Comparison of ENCODE assay signal across 24 cellular contexts in the genomic region with DNA sequence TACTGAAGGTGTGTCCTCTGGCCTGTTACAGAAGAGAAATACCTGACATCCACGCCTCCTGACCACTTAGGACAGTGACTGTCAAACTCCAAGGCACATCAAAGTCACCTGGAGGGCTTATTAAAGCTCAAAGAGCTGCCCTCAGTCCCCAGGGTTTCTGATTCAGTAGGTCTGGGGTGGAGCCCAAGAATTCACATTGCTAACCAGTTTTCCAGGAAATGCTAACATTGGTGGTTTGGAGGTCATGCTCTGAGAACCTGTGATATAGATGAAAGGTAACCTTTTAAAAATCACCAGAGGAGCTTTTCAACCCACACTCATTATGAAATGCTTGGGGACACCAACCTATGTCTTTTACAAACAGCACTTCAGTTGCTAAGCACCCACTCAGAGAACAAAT.
DNase-seq lines count a peak whose midpoint lies in the region; ATAC-seq, FAIRE-seq and TF ChIP-seq lines count a peak whose summit lies in the region.
"Had no signal": no experiment of that assay in that cellular context is flagged by ENCODE, and none has a peak within 500 bp of the region (broad histone marks: within the 10 kb centered on the region; RNA-seq: fewer than 3 reads in every experiment).

No MANE protein-coding gene starts in this region.

- CTCF ChIA-PET in activated CD4-positive, alpha-beta T cell treated with anti-CD3 and anti-CD28 coated beads for 36 hours (lab: Charles Lee), result interaction anchor here (0.6 kb wide), 1 partner anchor 35 kb away, joined by 3 read pairs; no protein-coding TSS in a partner anchor

- peak; percentile 19 to 44 for ATAC-seq in activated naive CD4-positive, alpha-beta T cell treated with anti-CD3 and anti-CD28 coated beads, Interleukin-2, amount 50 U/mL, for 72 hours
- no peak for ATAC-seq in activated CD4-positive, alpha-beta T cell treated with anti-CD3 and anti-CD28 coated beads for 36 hours
- ATAC-seq in GM19395 (IDR thresholded peaks at IDR 0.05; ENCODE audit: unreplicated experiment), result no peak
- ATAC-seq: gastrocnemius medialis; naive thymus-derived CD8-positive, alpha-beta T cell; right lobe of liver had no signal

- no peaks in the 10 kb centered on the region for H3K36me3 Mint-ChIP-seq in activated naive CD4-positive, alpha-beta T cell treated with anti-CD3 and anti-CD28 coated beads, Interleukin-2, amount 50 U/mL, for 72 hours
- H3K36me3 Mint-ChIP-seq in stimulated activated naive CD8-positive, alpha-beta T cell treated with anti-CD3 and anti-CD28 coated beads, Interleukin-15, Interleukin-2, amounts not matched to agents 100 ng/mL and 50 ng/mL, for 24 hours (ENCODE audit: low read depth), result no peaks in the 10 kb centered on the region
- H3K36me3 Mint-ChIP-seq in activated CD4-positive, alpha-beta T cell treated with anti-CD3 and anti-CD28 coated beads for 36 hours (ENCODE audit: low read depth), result no peaks in the 10 kb centered on the region
- H3K36me3 Mint-ChIP-seq: naive thymus-derived CD8-positive, alpha-beta T cell had no signal

- peaks cover 9% of the 10 kb centered on the region for H3K4me1 Mint-ChIP-seq in stimulated activated naive CD8-positive, alpha-beta T cell treated with anti-CD3 and anti-CD28 coated beads, Interleukin-15, Interleukin-2, amounts not matched to agents 100 ng/mL and 50 ng/mL, for 24 hours (ENCODE audit: low read depth)
- peaks cover 2% of the 10 kb centered on the region for H3K4me1 Mint-ChIP-seq in activated CD4-positive, alpha-beta T cell treated with anti-CD3 and anti-CD28 coated beads for 36 hours
- H3K4me1 Mint-ChIP-seq: naive thymus-derived CD8-positive, alpha-beta T cell had no signal

- TF ChIP-seq CTCF in bronchial epithelial cell (IDR thresholded peaks at IDR 0.05; ENCODE audit: insufficient read depth, low read length, severe bottlenecking), result no peak

- POLR2A ChIA-PET in activated CD4-positive, alpha-beta T cell treated with anti-CD3 and anti-CD28 coated beads for 36 hours (lab: Charles Lee), result no interaction called here

- no peak overlapping the region for H3K4me3 ChIP-seq in bronchial epithelial cell (ENCODE audit: low read depth, low read length)
- H3K4me3 ChIP-seq: gastrocnemius medialis, ovary, right lobe of liver, thyroid gland had no signal

- intact Hi-C loops in activated CD4-positive, alpha-beta T cell treated with anti-CD3 and anti-CD28 coated beads for 36 hours (cut with DNase I, micrococcal nuclease), result no loop called here
- intact Hi-C loops in head of caudate nucleus (cut with DNase I), result no loop called here

- peaks cover 12% of the 10 kb centered on the region for H3K27me3 Mint-ChIP-seq in stimulated activated naive CD8-positive, alpha-beta T cell treated with anti-CD3 and anti-CD28 coated beads, Interleukin-15, Interleukin-2, amounts not matched to agents 100 ng/mL and 50 ng/mL, for 24 hours
- peaks cover 10% of the 10 kb centered on the region for H3K27me3 Mint-ChIP-seq in activated CD4-positive, alpha-beta T cell treated with anti-CD3 and anti-CD28 coated beads for 36 hours

- no peak for DNase-seq in activated naive CD4-positive, alpha-beta T cell treated with anti-CD3 and anti-CD28 coated beads, Interleukin-2, amount 50 U/mL, for 72 hours (ENCODE audit: low spot score in 2 of 2)
- DNase-seq in activated naive CD4-positive, alpha-beta T cell (lab: John Stamatoyannopoulos, UW), result no peak
- peak; percentile 13 for DNase-seq in NCI-H69 (lab: John Stamatoyannopoulos, UW)
- DNase-seq in bronchial epithelial cell (ENCODE audit: low read depth), result peak; percentile 52
- no peak for DNase-seq in activated CD4-positive, alpha-beta T cell treated with anti-CD3 and anti-CD28 coated beads for 36 hours
- no peak for DNase-seq in head of caudate nucleus
- DNase-seq: activated CD4-positive, alpha-beta T cell treated with anti-CD3 and anti-CD28 coated beads, Interleukin-2, amount 50 U/mL, for 1 hour; activated CD8-positive, alpha-beta memory T cell treated with anti-CD3 and anti-CD28 coated beads, Interleukin-2, amount 50 U/mL, for 48 hours; activated effector memory CD4-positive, alpha-beta T cell treated with Interleukin-2 at 50 U/mL for 16 hours; amniotic stem cell; C1 segment of cervical spinal cord; gastrocnemius medialis; left cardiac atrium; naive thymus-derived CD8-positive, alpha-beta T cell; OCI-M1; ovary; right lobe of liver; SIG-M5; stimulated activated CD4-positive, alpha-beta T cell treated with anti-CD3 and anti-CD28 coated beads, Interleukin-15, amount 100 ng/mL, for 24 hours; T-helper 1 cell had no signal

- FAIRE-seq in bronchial epithelial cell (lab: Jason Lieb, UNC), result no peak
- FAIRE-seq: HTR-8/SVneo had no signal

- no peak overlapping the region for H3K4me3 Mint-ChIP-seq in stimulated activated naive CD8-positive, alpha-beta T cell treated with anti-CD3 and anti-CD28 coated beads, Interleukin-15, Interleukin-2, amounts not matched to agents 100 ng/mL and 50 ng/mL, for 24 hours
- H3K4me3 Mint-ChIP-seq in activated CD4-positive, alpha-beta T cell treated with anti-CD3 and anti-CD28 coated beads for 36 hours, result no peak overlapping the region
- H3K4me3 Mint-ChIP-seq: naive thymus-derived CD8-positive, alpha-beta T cell had no signal

- peaks cover 4% of the 10 kb centered on the region for H3K27me3 ChIP-seq in bronchial epithelial cell (ENCODE audit: control insufficient read depth, insufficient read depth, low read length)
- H3K27me3 ChIP-seq: gastrocnemius medialis, ovary, right lobe of liver, thyroid gland had no signal

- no peaks in the 10 kb centered on the region for H3K36me3 ChIP-seq in bronchial epithelial cell (ENCODE audit: control insufficient read depth, insufficient read depth, low read length)
- H3K36me3 ChIP-seq: gastrocnemius medialis, ovary, right lobe of liver, thyroid gland had no signal

- H3K9me3 Mint-ChIP-seq in activated naive CD4-positive, alpha-beta T cell treated with anti-CD3 and anti-CD28 coated beads, Interleukin-2, amount 50 U/mL, for 72 hours, result no peaks in the 10 kb centered on the region
- no peaks in the 10 kb centered on the region for H3K9me3 Mint-ChIP-seq in stimulated activated naive CD8-positive, alpha-beta T cell treated with anti-CD3 and anti-CD28 coated beads, Interleukin-15, Interleukin-2, amounts not matched to agents 100 ng/mL and 50 ng/mL, for 24 hours
- H3K9me3 Mint-ChIP-seq in activated CD4-positive, alpha-beta T cell treated with anti-CD3 and anti-CD28 coated beads for 36 hours (ENCODE audit: low read depth), result no peaks in the 10 kb centered on the region
- H3K9me3 Mint-ChIP-seq: naive thymus-derived CD8-positive, alpha-beta T cell had no signal

- no peak overlapping the region for H3K27ac Mint-ChIP-seq in activated naive CD4-positive, alpha-beta T cell treated with anti-CD3 and anti-CD28 coated beads, Interleukin-2, amount 50 U/mL, for 72 hours
- H3K27ac Mint-ChIP-seq in stimulated activated naive CD8-positive, alpha-beta T cell treated with anti-CD3 and anti-CD28 coated beads, Interleukin-15, Interleukin-2, amounts not matched to agents 100 ng/mL and 50 ng/mL, for 24 hours, result peak overlapping the region; percentile 26
- H3K27ac Mint-ChIP-seq in activated CD4-positive, alpha-beta T cell treated with anti-CD3 and anti-CD28 coated beads for 36 hours, result no peak overlapping the region
- H3K27ac Mint-ChIP-seq: naive thymus-derived CD8-positive, alpha-beta T cell had no signal

Comparison
In these comparisons a context has a peak if more than half of its experiments do, and no peak if none do; other contexts are left out.
1. ATAC-seq: peak in activated naive CD4-positive, alpha-beta T cell treated with anti-CD3 and anti-CD28 coated beads, Interleukin-2, amount 50 U/mL, for 72 hours (2 of 2); none in activated CD4-positive, alpha-beta T cell treated with anti-CD3 and anti-CD28 coated beads for 36 hours (single experiment) and GM19395 (single experiment).
2. DNase-seq: peak in NCI-H69 (single experiment) and bronchial epithelial cell (single experiment); none in activated naive CD4-positive, alpha-beta T cell treated with anti-CD3 and anti-CD28 coated beads, Interleukin-2, amount 50 U/mL, for 72 hours (0 of 2), activated naive CD4-positive, alpha-beta T cell (0 of 4), activated CD4-positive, alpha-beta T cell treated with anti-CD3 and anti-CD28 coated beads for 36 hours (single experiment) and head of caudate nucleus (0 of 42).